8 cellular contexts compared by ENCODE assay signal in genomic region chr2:221361633-221362032, GRCh38.
"Had no signal": no experiment of that assay in that cellular context is flagged by ENCODE, and none has a peak within 500 bp of the region (broad histone marks: within the 10 kb centered on the region; RNA-seq: fewer than 3 reads in every experiment).

No MANE protein-coding gene starts in this region.

- H3K4me2 ChIP-seq: KMS-11 had no signal

- H3K4me3 ChIP-seq: K562 had no signal

- ATAC-seq: HepG2, K562 had no signal

- DNase-seq: IMR-90, KBM-7, KG1 had no signal

- H3K27ac ChIP-seq: HL-60, KMS-11 had no signal

- FAIRE-seq: HepG2, HTR-8/SVneo, K562 had no signal
